18 cellular contexts compared by ENCODE assay signal in genomic region chr13:31352467-31352866, GRCh38.
"Had no signal": no experiment of that assay in that cellular context is flagged by ENCODE, and none has a peak within 500 bp of the region (broad histone marks: within the 10 kb centered on the region; RNA-seq: fewer than 3 reads in every experiment).

No MANE protein-coding gene starts in this region.

- H3K27me3 ChIP-seq: ovary, right lobe of liver, thyroid gland, uterus had no signal

- ATAC-seq: gastroesophageal sphincter, left colon had no signal

- H3K4me1 ChIP-seq: esophagus muscularis mucosa, gastroesophageal sphincter, right lobe of liver, thyroid gland, uterus had no signal

- H3K4me3 ChIP-seq: esophagus muscularis mucosa, gastroesophageal sphincter, ovary, right lobe of liver, thyroid gland, uterus had no signal

- H3K27ac Mint-ChIP-seq: naive B cell, progenitor cell of endocrine pancreas, type B pancreatic cell had no signal

- H3K9me3 ChIP-seq: right lobe of liver, thyroid gland, uterus had no signal

- H3K36me3 ChIP-seq: esophagus muscularis mucosa, gastroesophageal sphincter, ovary, right lobe of liver, thyroid gland, uterus had no signal

- H3K27ac ChIP-seq: epithelial cell of prostate, esophagus muscularis mucosa, gastroesophageal sphincter, ovary, right lobe of liver, thyroid gland, uterus had no signal

- H3K4me3 Mint-ChIP-seq: central memory CD8-positive, alpha-beta T cell; naive B cell; type B pancreatic cell had no signal

- H3K4me1 Mint-ChIP-seq: central memory CD8-positive, alpha-beta T cell; naive B cell had no signal

- DNase-seq: effector memory CD4-positive, alpha-beta T cell; glutamatergic neuron; left colon; mesendoderm; naive B cell; ovary; right lobe of liver; stimulated activated CD4-positive, alpha-beta T cell treated with anti-CD3 and anti-CD28 coated beads, Interleukin-15, amount 100 ng/mL, for 24 hours; stimulated activated CD4-positive, alpha-beta T cell treated with anti-CD3 and anti-CD28 coated beads, Interleukin-2, amount 100 ng/mL, for 24 hours; stimulated activated naive CD4-positive, alpha-beta T cell treated with Interleukin-2 at 50 U/mL for 16 hours; thyroid gland; uterus had no signal
